1 cellular context compared by ENCODE assay signal in the genomic region with DNA sequence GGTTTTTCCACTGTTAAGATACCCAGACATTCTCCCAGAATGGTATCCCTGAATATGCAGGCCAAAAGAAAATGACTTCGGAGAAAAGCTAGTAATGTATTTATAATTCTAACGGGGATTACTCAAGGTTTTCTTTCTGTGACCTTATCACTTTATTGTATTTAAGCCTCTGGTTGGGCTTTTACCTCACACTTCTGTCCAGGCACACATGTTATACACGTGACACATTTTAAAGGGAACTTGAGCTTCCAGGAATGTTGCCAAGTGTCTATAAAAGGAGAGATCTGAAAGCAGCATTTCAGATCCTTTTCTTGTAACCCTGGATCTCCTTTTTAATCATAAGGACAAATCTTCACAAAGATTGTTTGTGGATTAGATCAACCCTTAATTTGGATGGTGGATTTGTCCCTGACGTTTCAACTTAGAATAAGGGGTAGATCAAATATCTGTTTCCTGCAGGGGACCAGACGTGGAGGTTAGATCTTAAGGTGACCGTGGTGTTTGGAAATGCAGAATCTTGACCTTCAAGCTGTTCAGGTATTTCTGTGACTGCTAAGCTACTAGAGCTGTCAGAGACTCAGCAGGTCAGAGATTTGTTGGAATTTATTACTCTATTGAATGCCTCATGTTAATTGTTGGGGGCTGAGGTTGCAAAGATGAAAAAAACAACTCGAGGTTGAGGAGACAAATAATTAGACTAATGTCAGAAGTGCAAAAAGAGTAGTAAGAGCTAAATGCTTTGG.
TF ChIP-seq lines count a peak whose summit lies in the region.

No MANE protein-coding gene starts in this region.

TF ChIP-seq in IMR-90, 13 proteins besides CTCF, POLR2A, EP300 and RAD21 (continued from another document):
- TF ChIP-seq, protein P1, sequence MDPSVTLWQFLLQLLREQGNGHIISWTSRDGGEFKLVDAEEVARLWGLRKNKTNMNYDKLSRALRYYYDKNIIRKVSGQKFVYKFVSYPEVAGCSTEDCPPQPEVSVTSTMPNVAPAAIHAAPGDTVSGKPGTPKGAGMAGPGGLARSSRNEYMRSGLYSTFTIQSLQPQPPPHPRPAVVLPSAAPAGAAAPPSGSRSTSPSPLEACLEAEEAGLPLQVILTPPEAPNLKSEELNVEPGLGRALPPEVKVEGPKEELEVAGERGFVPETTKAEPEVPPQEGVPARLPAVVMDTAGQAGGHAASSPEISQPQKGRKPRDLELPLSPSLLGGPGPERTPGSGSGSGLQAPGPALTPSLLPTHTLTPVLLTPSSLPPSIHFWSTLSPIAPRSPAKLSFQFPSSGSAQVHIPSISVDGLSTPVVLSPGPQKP (IDR thresholded peaks at IDR 0.05; ENCODE audit: borderline replicate concordance, low read depth, low read length): no peak
- peak; percentile 80 for TF ChIP-seq BHLHE40 (IDR thresholded peaks at IDR 0.05; ENCODE audit: low read depth, low read length)
- TF ChIP-seq RCOR1 (IDR thresholded peaks at IDR 0.05; ENCODE audit: insufficient replicate concordance, low read length): no peak
- TF ChIP-seq CHD1 (IDR thresholded peaks at IDR 0.05; ENCODE audit: low read depth, low read length): no peak
- TF ChIP-seq USF2 (IDR thresholded peaks at IDR 0.05; ENCODE audit: low read depth, low read length): peak; percentile 68; the same call in 1 of the 2 replicates
- TF ChIP-seq NFE2L2 (IDR thresholded peaks at IDR 0.05; ENCODE audit: low read depth, low read length): no peak
- TF ChIP-seq MXI1 (IDR thresholded peaks at IDR 0.05; ENCODE audit: borderline replicate concordance, low read depth, low read length): no peak
- no peak for TF ChIP-seq CEBPB (IDR thresholded peaks at IDR 0.05; ENCODE audit: low read depth, low read length)
